In the genomic region with DNA sequence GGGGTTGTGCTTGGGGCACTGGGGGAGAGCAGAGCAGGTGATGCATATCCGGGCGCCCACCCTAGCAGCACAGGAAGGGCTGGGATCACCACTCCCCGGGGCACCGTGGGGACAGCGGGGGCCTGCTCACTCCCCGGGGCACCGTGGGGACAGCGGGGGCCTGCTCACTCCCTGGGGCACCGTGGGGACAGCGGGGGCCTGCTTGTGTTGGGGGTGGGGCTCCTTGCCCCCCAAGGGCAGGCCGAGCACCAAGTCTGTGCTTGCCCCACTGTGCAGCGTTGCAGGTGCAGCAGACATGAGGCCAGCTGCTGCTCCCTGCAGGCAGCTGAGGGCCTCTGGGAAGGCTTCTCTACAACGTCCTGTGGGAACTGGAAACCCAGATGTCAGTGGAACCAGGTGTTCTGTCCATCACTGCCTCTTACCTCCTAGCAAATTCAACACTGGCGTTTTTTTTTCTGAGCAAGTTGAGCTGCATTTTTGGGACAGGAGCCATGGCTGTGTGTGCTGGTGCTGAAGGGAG, we compare ENCODE assay signal across 11 cellular contexts. TPM values are rescaled to one million over a fixed set of nuclear protein-coding genes. Genes with fewer than 3 reads are reported as not detected.
DNase-seq lines count a peak whose midpoint lies in the region; ATAC-seq and TF ChIP-seq lines count a peak whose summit lies in the region.
"Had no signal": no experiment of that assay in that cellular context is flagged by ENCODE, and none has a peak within 500 bp of the region (broad histone marks: within the 10 kb centered on the region; RNA-seq: fewer than 3 reads in every experiment).

No MANE protein-coding gene starts in this region.

- no peaks in the 10 kb centered on the region for H3K36me3 ChIP-seq in gastrocnemius medialis

- H3K4me3 ChIP-seq in gastrocnemius medialis (no peak overlapping the region), foreskin fibroblast (ENCODE audit: low read depth in 1 of 2, low read length in 2 of 2) (no peak overlapping the region)
- H3K4me3 ChIP-seq: A549 had no signal

- no peaks in the 10 kb centered on the region for H3K9me3 ChIP-seq in gastrocnemius medialis
- H3K9me3 ChIP-seq: A549 had no signal

- ATAC-seq in gastrocnemius medialis = no peak

- H3K27me3 Mint-ChIP-seq in activated naive CD8-positive, alpha-beta T cell treated with anti-CD3 and anti-CD28 coated beads for 36 hours = no peaks in the 10 kb centered on the region
- H3K27me3 Mint-ChIP-seq in progenitor cell of endocrine pancreas = no peaks in the 10 kb centered on the region

- H3K4me1 ChIP-seq in gastrocnemius medialis = peaks cover 19 to 49% of the 10 kb centered on the region in 2 donors

- in situ Hi-C loops in gastrocnemius medialis (cut with MboI; ENCODE audit: low sequenced_read_pairs in 4 of 4) = no loop called here

- peak overlapping the region; percentile 65 for H3K4me3 Mint-ChIP-seq in activated naive CD8-positive, alpha-beta T cell treated with anti-CD3 and anti-CD28 coated beads for 36 hours
- no peak overlapping the region for H3K4me3 Mint-ChIP-seq in progenitor cell of endocrine pancreas (ENCODE audit: low read depth)

- intact Hi-C loops in gastrocnemius medialis (cut with DNase I; ENCODE audit: low total_unique reads) = no loop called here

- peak overlapping the region; percentile 37 to 79 (median 70) for H3K27ac ChIP-seq in gastrocnemius medialis
- H3K27ac ChIP-seq: A549 had no signal

- no peaks in the 10 kb centered on the region for H3K27me3 ChIP-seq in gastrocnemius medialis

- peaks cover 2% of the 10 kb centered on the region for H3K36me3 Mint-ChIP-seq in activated naive CD8-positive, alpha-beta T cell treated with anti-CD3 and anti-CD28 coated beads for 36 hours
- H3K36me3 Mint-ChIP-seq in progenitor cell of endocrine pancreas (ENCODE audit: insufficient read depth) = no peaks in the 10 kb centered on the region

- TF ChIP-seq CTCF in gastrocnemius medialis (IDR thresholded peaks at IDR 0.05 in 4 of 5, conservative IDR thresholded peaks at IDR 0.05 in 1 of 5) (no peak), foreskin fibroblast (IDR thresholded peaks at IDR 0.05; ENCODE audit: low read depth, low read length) (no peak), progenitor cell of endocrine pancreas (IDR thresholded peaks at IDR 0.05; ENCODE audit: unreplicated experiment) (no peak)

- no peaks in the 10 kb centered on the region for H3K9me3 Mint-ChIP-seq in activated naive CD8-positive, alpha-beta T cell treated with anti-CD3 and anti-CD28 coated beads for 36 hours
- no peaks in the 10 kb centered on the region for H3K9me3 Mint-ChIP-seq in progenitor cell of endocrine pancreas (ENCODE audit: low read depth)

- H3K27ac Mint-ChIP-seq in activated naive CD8-positive, alpha-beta T cell treated with anti-CD3 and anti-CD28 coated beads for 36 hours = peak overlapping the region; percentile 94
- H3K27ac Mint-ChIP-seq in progenitor cell of endocrine pancreas = no peak overlapping the region

- peaks cover 57% of the 10 kb centered on the region for H3K4me1 Mint-ChIP-seq in activated naive CD8-positive, alpha-beta T cell treated with anti-CD3 and anti-CD28 coated beads for 36 hours
- peaks cover 11% of the 10 kb centered on the region for H3K4me1 Mint-ChIP-seq in progenitor cell of endocrine pancreas (ENCODE audit: low read depth)

- DNase-seq in NCI-H1092 treated with DMSO at 0.1 percent for 48 hours (lab: John Stamatoyannopoulos, UW) (peak; percentile 6), NCI-H1092 (lab: John Stamatoyannopoulos, UW) (no peak), NAMALWA (ENCODE audit: low spot score) (peak; percentile 73), gastrocnemius medialis (no peak), foreskin fibroblast (no peak), progenitor cell of endocrine pancreas (ENCODE audit: low spot score, unreplicated experiment) (no peak), UCSD-AML1 (lab: John Stamatoyannopoulos, UW; ENCODE audit: unreplicated experiment) (no peak)
- DNase-seq in activated naive CD8-positive, alpha-beta T cell treated with anti-CD3 and anti-CD28 coated beads for 36 hours = no peak
- DNase-seq: activated effector memory CD4-positive, alpha-beta T cell treated with anti-CD3 and anti-CD28 coated beads, Interleukin-2, amount 50 U/mL, for 16 hours had no signal

- no peak for TF ChIP-seq POLR2A in gastrocnemius medialis (IDR thresholded peaks at IDR 0.05)

RNA-seq across cellular contexts. Expression of a gene that starts 25.0 kb away (rescaled TPM):
- total RNA-seq in activated naive CD8-positive, alpha-beta T cell treated with anti-CD3 and anti-CD28 coated beads for 36 hours = not detected
- total RNA-seq in gastrocnemius medialis (10 to 100 TPM in 2 of 4 donors, 1 to 10 TPM in 2; 2.5 to 17.8 (median 11.7) TPM), progenitor cell of endocrine pancreas (0.07 and 0.11 TPM in 2 replicates)
- total RNA-seq: frontal cortex had no signal

Comparison
In these comparisons a context has a peak if more than half of its experiments do, and no peak if none do; other contexts are left out.
1. DNase-seq: peak in NCI-H1092 treated with DMSO at 0.1 percent for 48 hours (single experiment) and NAMALWA (single experiment); none in NCI-H1092 (single experiment), activated naive CD8-positive, alpha-beta T cell treated with anti-CD3 and anti-CD28 coated beads for 36 hours (single experiment), gastrocnemius medialis (0 of 2), foreskin fibroblast (0 of 2), progenitor cell of endocrine pancreas (single experiment) and UCSD-AML1 (single experiment).